Comparison of ENCODE assay signal across 15 cellular contexts in genomic region chr5:123803359-123803758, GRCh38.
DNase-seq lines count a peak whose midpoint lies in the region; FAIRE-seq and TF ChIP-seq lines count a peak whose summit lies in the region.
"Had no signal": no experiment of that assay in that cellular context is flagged by ENCODE, and none has a peak within 500 bp of the region (broad histone marks: within the 10 kb centered on the region; RNA-seq: fewer than 3 reads in every experiment).

No MANE protein-coding gene starts in this region.

- no peak overlapping the region for H2BK12ac ChIP-seq in H9 (ENCODE audit: insufficient read length, low read depth, low read length)
- peak overlapping the region in 1 of 2 experiments; percentile 63 for H2BK12ac ChIP-seq in mesenchymal stem cell (ENCODE audit: low read length in 2 of 2)

- FAIRE-seq in astrocyte (lab: Jason Lieb, UNC) = peak; percentile 26

- H3K4me1 Mint-ChIP-seq in H9 = peaks cover 37 to 48% of the 10 kb centered on the region in 2 experiments
- H3K4me1 Mint-ChIP-seq in astrocyte (ENCODE audit: low read depth, unreplicated experiment) = peaks cover 23% of the 10 kb centered on the region

- no peak for TF ChIP-seq CTCF in H9 (conservative IDR thresholded peaks at IDR 0.05)
- no peak for TF ChIP-seq CTCF in MM.1S (IDR thresholded peaks at IDR 0.05; ENCODE audit: low read length)
- no peak for TF ChIP-seq CTCF in astrocyte (IDR thresholded peaks at IDR 0.05; ENCODE audit: insufficient read depth, low read depth, low read length)

- no peak overlapping the region for H3K23ac ChIP-seq in H9 (ENCODE audit: insufficient read length, low read depth, low read length)
- H3K23ac ChIP-seq in mesenchymal stem cell (ENCODE audit: low read length in 2 of 2) = no peak overlapping the region

- no peak for DNase-seq in H9
- DNase-seq in MM.1S = peak; percentile 72
- no peak for DNase-seq in astrocyte (ENCODE audit: low read depth)
- DNase-seq in mesenchymal stem cell = no peak
- no peak for DNase-seq in MV-4-11 (lab: John Stamatoyannopoulos, UW)
- no peak for DNase-seq in NCI-H128 (lab: John Stamatoyannopoulos, UW; ENCODE audit: unreplicated experiment)
- no peak for DNase-seq in HPDE6-E6E7 (ENCODE audit: extremely low spot score)
- DNase-seq: DMS 273 treated with DMSO at 0.1 percent for 48 hours, Kasumi-1, NCI-H1417 treated with DMSO at 0.1 percent for 48 hours, NCI-H2081, NCI-H510A treated with DMSO at 0.1 percent for 48 hours, SHP77 treated with DMSO at 0.1 percent for 48 hours had no signal

- H4K20me1 ChIP-seq in H9 (ENCODE audit: control insufficient read depth, insufficient read depth, insufficient read length) = no peaks in the 10 kb centered on the region
- H4K20me1 ChIP-seq in MM.1S (ENCODE audit: insufficient read depth, low read length) = no peaks in the 10 kb centered on the region
- H4K20me1 ChIP-seq in astrocyte (ENCODE audit: insufficient read depth, low read length) = no peaks in the 10 kb centered on the region

- H3K9me3 ChIP-seq in H9 (ENCODE audit: control insufficient read depth, low read depth, low read length) (no peaks in the 10 kb centered on the region), MM.1S (replicated peaks; ENCODE audit: insufficient read depth, low read length) (no peaks in the 10 kb centered on the region), astrocyte (ENCODE audit: insufficient read depth, low read depth, low read length) (no peaks in the 10 kb centered on the region), mesenchymal stem cell (ENCODE audit: control insufficient read depth, low read length) (no peaks in the 10 kb centered on the region)

- no peak overlapping the region for H3K4me3 Mint-ChIP-seq in H9
- no peak overlapping the region for H3K4me3 Mint-ChIP-seq in astrocyte (ENCODE audit: unreplicated experiment)
- H3K4me3 Mint-ChIP-seq: T-helper 1 cell treated with Interleukin-12 subunit alpha and Interleukin-12 subunit beta and Interleukin-4 antibody, amounts not matched to agents 30 μg/mL and 1 μg/mL, for 36 hours had no signal

- H2AK5ac ChIP-seq in H9 (ENCODE audit: insufficient read length, low read length) = no peak overlapping the region
- peak overlapping the region; percentile 11 for H2AK5ac ChIP-seq in mesenchymal stem cell (ENCODE audit: low read length, severe bottlenecking)

- H3K79me1 ChIP-seq in H9 (ENCODE audit: insufficient read depth, low read depth, low read length, poor library complexity, severe bottlenecking) (no peaks in the 10 kb centered on the region), mesenchymal stem cell (replicated peaks; ENCODE audit: low read length, poor library complexity, severe bottlenecking) (no peaks in the 10 kb centered on the region)

- H3K56ac ChIP-seq in H9 (ENCODE audit: insufficient read length, low read depth, low read length) = no peak overlapping the region

- H2AFZ ChIP-seq in H9 (ENCODE audit: low read length) = no peak overlapping the region
- no peak overlapping the region for H2AFZ ChIP-seq in MM.1S (ENCODE audit: low read length)
- no peak overlapping the region for H2AFZ ChIP-seq in astrocyte (ENCODE audit: low read depth, low read length)
- no peak overlapping the region for H2AFZ ChIP-seq in mesenchymal stem cell (ENCODE audit: low read depth, low read length)

- H3K36me3 Mint-ChIP-seq in H9 (ENCODE audit: insufficient read depth in 1 of 3, low read depth in 3 of 3) (peaks cover 0 to 4% (median 0%) of the 10 kb centered on the region in 3 experiments; a peak in 2 of 7 replicates), astrocyte (ENCODE audit: low read depth, unreplicated experiment) (no peaks in the 10 kb centered on the region)

- no peaks in the 10 kb centered on the region for H3F3A ChIP-seq in MM.1S (ENCODE audit: insufficient read depth, low read length)

- H3K14ac ChIP-seq in H9 (ENCODE audit: insufficient read depth, low read length) (peak overlapping the region; percentile 66), mesenchymal stem cell (ENCODE audit: low read length in 2 of 2) (peak overlapping the region in 1 of 2 experiments; percentile 7)

- H3K79me2 ChIP-seq in H9 (ENCODE audit: insufficient read depth, low read length) = no peaks in the 10 kb centered on the region
- no peaks in the 10 kb centered on the region for H3K79me2 ChIP-seq in MM.1S (ENCODE audit: low read length)
- no peaks in the 10 kb centered on the region for H3K79me2 ChIP-seq in astrocyte (ENCODE audit: insufficient read depth, low read length)

- no peaks in the 10 kb centered on the region for H3K27me3 ChIP-seq in H9 (ENCODE audit: insufficient read depth, low read length)
- H3K27me3 ChIP-seq in MM.1S (replicated peaks; ENCODE audit: insufficient read depth, low read length) = no peaks in the 10 kb centered on the region
- H3K27me3 ChIP-seq in astrocyte (ENCODE audit: insufficient read depth, low read length) = no peaks in the 10 kb centered on the region
- no peaks in the 10 kb centered on the region for H3K27me3 ChIP-seq in mesenchymal stem cell (ENCODE audit: control insufficient read depth in 1 of 2, insufficient read depth in 1 of 2, low read length in 2 of 2)

- H3K18ac ChIP-seq in H9 (ENCODE audit: insufficient read length, low read depth, low read length) = no peak overlapping the region
- no peak overlapping the region for H3K18ac ChIP-seq in mesenchymal stem cell (ENCODE audit: low read depth in 1 of 2, low read length in 2 of 2)

- H3K36me3 ChIP-seq in MM.1S (replicated peaks; ENCODE audit: insufficient read depth, low read length) (no peaks in the 10 kb centered on the region), astrocyte (ENCODE audit: insufficient read depth, low read length) (no peaks in the 10 kb centered on the region), mesenchymal stem cell (ENCODE audit: control insufficient read depth in 1 of 2, insufficient read depth in 2 of 2, low read depth in 1 of 2, low read length in 2 of 2) (no peaks in the 10 kb centered on the region)

- H3K27me3 Mint-ChIP-seq in H9 (ENCODE audit: low read depth) = no peaks in the 10 kb centered on the region
- H3K27me3 Mint-ChIP-seq in astrocyte (ENCODE audit: low read depth, unreplicated experiment) = no peaks in the 10 kb centered on the region

- H3K4me3 ChIP-seq in MM.1S (ENCODE audit: low read length) = no peak overlapping the region
- no peak overlapping the region for H3K4me3 ChIP-seq in astrocyte (ENCODE audit: insufficient read depth, low read depth, low read length)
- no peak overlapping the region for H3K4me3 ChIP-seq in mesenchymal stem cell (ENCODE audit: insufficient read depth in 1 of 2, low read depth in 1 of 2, low read length in 2 of 2)

- no peak overlapping the region for H2BK120ac ChIP-seq in H9 (ENCODE audit: low read depth, low read length, poor library complexity, severe bottlenecking)
- H2BK120ac ChIP-seq in mesenchymal stem cell (ENCODE audit: low read depth, low read length) = no peak overlapping the region

- H3K4ac ChIP-seq in H9 (ENCODE audit: low read depth, low read length) (no peak overlapping the region), mesenchymal stem cell (ENCODE audit: low read depth in 1 of 2, low read length in 2 of 2) (no peak overlapping the region)

- no CpG with 5 or more reads among the region's 3 CpGs for WGBS in H9 (ENCODE audit: extremely low coverage, insufficient read length, low lambda C conversion rate)
- over 99% methylated on average over 3 of the region's 3 CpGs for WGBS in mesenchymal stem cell

- no peak overlapping the region for H2BK20ac ChIP-seq in H9 (ENCODE audit: low read depth, low read length, poor library complexity, severe bottlenecking)

- no peak overlapping the region for H2BK15ac ChIP-seq in H9 (ENCODE audit: low read depth, low read length)
- no peak overlapping the region for H2BK15ac ChIP-seq in mesenchymal stem cell (ENCODE audit: low read depth, poor library complexity, severe bottlenecking)

- peaks cover 3% of the 10 kb centered on the region for H3K23me2 ChIP-seq in H9 (ENCODE audit: insufficient read length, low read depth, low read length, poor library complexity, severe bottlenecking)

- H2BK5ac ChIP-seq in H9 (ENCODE audit: insufficient read length, low read length) (no peak overlapping the region), mesenchymal stem cell (ENCODE audit: low read depth, low read length, poor library complexity, severe bottlenecking) (no peak overlapping the region)

- peaks cover 9% of the 10 kb centered on the region for H3K4me1 ChIP-seq in H9 (ENCODE audit: insufficient read depth, low read length)
- H3K4me1 ChIP-seq in MM.1S (ENCODE audit: low read length) = no peaks in the 10 kb centered on the region
- peaks cover 4% of the 10 kb centered on the region for H3K4me1 ChIP-seq in astrocyte (ENCODE audit: insufficient read depth, low read length)
- peaks cover 4% of the 10 kb centered on the region for H3K4me1 ChIP-seq in mesenchymal stem cell (ENCODE audit: control insufficient read depth, insufficient read depth, low read depth, low read length)

- H3K27ac Mint-ChIP-seq in H9 = peak overlapping the region in 1 of 3 experiments; percentile 75; a peak in 2 of 7 replicates
- H3K27ac Mint-ChIP-seq in astrocyte (ENCODE audit: unreplicated experiment) = no peak overlapping the region
- H3K27ac Mint-ChIP-seq: T-helper 1 cell treated with Interleukin-12 subunit alpha and Interleukin-12 subunit beta and Interleukin-4 antibody, amounts not matched to agents 30 μg/mL and 1 μg/mL, for 36 hours had no signal

- no peak overlapping the region for H3T11ph ChIP-seq in H9 (ENCODE audit: low read length)

- H3K9me3 Mint-ChIP-seq in H9 (no peaks in the 10 kb centered on the region), astrocyte (ENCODE audit: unreplicated experiment) (no peaks in the 10 kb centered on the region)
- H3K9me3 Mint-ChIP-seq: T-helper 1 cell treated with Interleukin-12 subunit alpha and Interleukin-12 subunit beta and Interleukin-4 antibody, amounts not matched to agents 30 μg/mL and 1 μg/mL, for 36 hours had no signal

- H4K8ac ChIP-seq in H9 (replicated peaks; ENCODE audit: insufficient read length, low read depth, low read length) (no peak overlapping the region), mesenchymal stem cell (ENCODE audit: low read length) (no peak overlapping the region)

- H3K4me2 ChIP-seq in H9 (ENCODE audit: insufficient read depth, insufficient read length, low read length) (no peak overlapping the region), MM.1S (ENCODE audit: low read depth, low read length) (no peak overlapping the region), astrocyte (ENCODE audit: low read length) (no peak overlapping the region), mesenchymal stem cell (ENCODE audit: low read length, poor library complexity, severe bottlenecking) (no peak overlapping the region)

- no peak overlapping the region for H3K9ac ChIP-seq in H9 (ENCODE audit: extremely low read depth, insufficient read length, low read length)
- no peak overlapping the region for H3K9ac ChIP-seq in MM.1S (ENCODE audit: low read length)
- no peak overlapping the region for H3K9ac ChIP-seq in astrocyte (ENCODE audit: low read length)
- no peak overlapping the region for H3K9ac ChIP-seq in mesenchymal stem cell (ENCODE audit: low read length)

- H4K5ac ChIP-seq in H9 (ENCODE audit: insufficient read length, low read depth, low read length) = peak overlapping the region; percentile 27

- no peak overlapping the region for H3K27ac ChIP-seq in H9 (ENCODE audit: insufficient read length, low read depth, low read length)
- peak overlapping the region; percentile 17; the same call in 1 of the 2 replicates for H3K27ac ChIP-seq in MM.1S (ENCODE audit: low read length)
- no peak overlapping the region for H3K27ac ChIP-seq in astrocyte (ENCODE audit: low read depth, low read length)
- H3K27ac ChIP-seq in mesenchymal stem cell (ENCODE audit: low read length, poor library complexity, severe bottlenecking) = no peak overlapping the region
- H3K27ac ChIP-seq: C4-2B had no signal

- no peaks in the 10 kb centered on the region for H3K9me2 ChIP-seq in MM.1S (replicated peaks; ENCODE audit: insufficient read depth, low read length)

- H4K91ac ChIP-seq in H9 (ENCODE audit: insufficient read length, low read depth, low read length) = no peak overlapping the region
- H4K91ac ChIP-seq in mesenchymal stem cell (ENCODE audit: low read length) = no peak overlapping the region
